Comparison of ENCODE assay signal across 9 cellular contexts in genomic region chr5:32587067-32587551, GRCh38. TPM values are rescaled to one million over a fixed set of nuclear protein-coding genes. Genes with fewer than 3 reads are reported as not detected.
DNase-seq lines count a peak whose midpoint lies in the region; FAIRE-seq and TF ChIP-seq lines count a peak whose summit lies in the region.
"Had no signal": no experiment of that assay in that cellular context is flagged by ENCODE, and none has a peak within 500 bp of the region (broad histone marks: within the 10 kb centered on the region; RNA-seq: fewer than 3 reads in every experiment).

No MANE protein-coding gene starts in this region.

- CTCF ChIA-PET in activated naive CD4-positive, alpha-beta T cell treated with anti-CD3 and anti-CD28 coated beads, Interleukin-2, amount 10 ng/mL, durations not matched to agents 7 days and 5 days (lab: Charles Lee) = interaction anchor here (1.3 to 6.3 kb wide), 2 partner anchors 90 to 99 kb away, joined by 4 to 265 read pairs; no protein-coding TSS in a partner anchor

- no peaks in the 10 kb centered on the region for H3K9me3 Mint-ChIP-seq in activated naive CD4-positive, alpha-beta T cell treated with anti-CD3 and anti-CD28 coated beads, Interleukin-2, amount 10 ng/mL, durations not matched to agents 7 days and 5 days
- no peaks in the 10 kb centered on the region for H3K9me3 Mint-ChIP-seq in activated naive CD8-positive, alpha-beta T cell (ENCODE audit: low read depth)

- no peak for DNase-seq in activated naive CD4-positive, alpha-beta T cell treated with anti-CD3 and anti-CD28 coated beads, Interleukin-2, amount 10 ng/mL, durations not matched to agents 7 days and 5 days
- DNase-seq in activated naive CD4-positive, alpha-beta T cell treated with anti-CD3 and anti-CD28 coated beads, Interleukin-2, amount 50 U/mL, for 16 hours = no peak
- DNase-seq in keratinocyte (ENCODE audit: low read depth, low spot score) (no peak), tibial nerve (ENCODE audit: low spot score in 2 of 2) (no peak), OCI-M2 (lab: John Stamatoyannopoulos, UW; ENCODE audit: unreplicated experiment) (no peak), NOMO-1 treated with DMSO at 0.1 percent for 48 hours (lab: John Stamatoyannopoulos, UW; ENCODE audit: unreplicated experiment) (no peak), NOMO-1 (lab: John Stamatoyannopoulos, UW; ENCODE audit: unreplicated experiment in 2 of 2) (no peak)
- DNase-seq: NCI-H2029 had no signal

- H3K4me3 ChIP-seq in keratinocyte (ENCODE audit: control insufficient read depth in 2 of 3, extremely low read depth in 1 of 3, insufficient read depth in 2 of 3, low read depth in 1 of 3, low read length in 3 of 3) (peak overlapping the region; percentile 88 to 99 (median 90)), tibial nerve (peak overlapping the region in 3 of 4 donors; percentile 13 to 93 (median 81))

- 58 to 63% methylated on average over 6 of the region's 6 CpGs for WGBS in tibial nerve, 2 donors

- no peak for TF ChIP-seq CTCF in keratinocyte (optimal IDR thresholded peaks at IDR 0.05 in 1 of 3, IDR thresholded peaks at IDR 0.05 in 1 of 3, conservative IDR thresholded peaks at IDR 0.05 in 1 of 3; ENCODE audit: extremely low read depth in 1 of 3, insufficient read depth in 2 of 3, low read length in 3 of 3)
- no peak for TF ChIP-seq CTCF in tibial nerve (IDR thresholded peaks at IDR 0.05)

- TF ChIP-seq EP300 in tibial nerve (IDR thresholded peaks at IDR 0.05) = no peak

- H3K4me1 Mint-ChIP-seq in activated naive CD4-positive, alpha-beta T cell treated with anti-CD3 and anti-CD28 coated beads, Interleukin-2, amount 10 ng/mL, durations not matched to agents 7 days and 5 days = peaks cover 67% of the 10 kb centered on the region
- peaks cover 50% of the 10 kb centered on the region for H3K4me1 Mint-ChIP-seq in activated naive CD8-positive, alpha-beta T cell (ENCODE audit: low read depth)

- FAIRE-seq in keratinocyte (lab: Jason Lieb, UNC) = no peak

- H3K4me2 ChIP-seq in keratinocyte (ENCODE audit: control insufficient read depth, extremely low read depth, insufficient read depth, low read depth, low read length) = peak overlapping the region; percentile 90

- H2AFZ ChIP-seq in keratinocyte (ENCODE audit: control insufficient read depth, low read length) = no peak overlapping the region

- H3K4me1 ChIP-seq in keratinocyte (ENCODE audit: control insufficient read depth, extremely low read depth, insufficient read depth, low read length) (peaks cover 9% of the 10 kb centered on the region), tibial nerve (peaks cover 0 to 45% (median 11%) of the 10 kb centered on the region in 4 donors)

- peak overlapping the region; percentile 90 for H3K4me3 Mint-ChIP-seq in activated naive CD4-positive, alpha-beta T cell treated with anti-CD3 and anti-CD28 coated beads, Interleukin-2, amount 10 ng/mL, durations not matched to agents 7 days and 5 days
- peak overlapping the region; percentile 96 for H3K4me3 Mint-ChIP-seq in activated naive CD8-positive, alpha-beta T cell

- H3K27ac Mint-ChIP-seq in activated naive CD4-positive, alpha-beta T cell treated with anti-CD3 and anti-CD28 coated beads, Interleukin-2, amount 10 ng/mL, durations not matched to agents 7 days and 5 days = peak overlapping the region; percentile 95
- peak overlapping the region; percentile 98 for H3K27ac Mint-ChIP-seq in activated naive CD8-positive, alpha-beta T cell

- no peak overlapping the region for H3K9ac ChIP-seq in keratinocyte (ENCODE audit: control insufficient read depth, extremely low read depth, insufficient read depth, low read length)

- peaks cover 31% of the 10 kb centered on the region for H3K36me3 Mint-ChIP-seq in activated naive CD4-positive, alpha-beta T cell treated with anti-CD3 and anti-CD28 coated beads, Interleukin-2, amount 10 ng/mL, durations not matched to agents 7 days and 5 days
- peaks cover 8% of the 10 kb centered on the region for H3K36me3 Mint-ChIP-seq in activated naive CD8-positive, alpha-beta T cell

- H3K36me3 ChIP-seq in keratinocyte (ENCODE audit: control insufficient read depth in 2 of 2, extremely low read depth in 1 of 2, insufficient read depth in 2 of 2, low read length in 2 of 2) = peaks cover 11 to 24% of the 10 kb centered on the region in 2 experiments
- H3K36me3 ChIP-seq in tibial nerve = peaks cover 0 to 20% (median 0%) of the 10 kb centered on the region in 3 donors

- peaks cover 8% of the 10 kb centered on the region for H4K20me1 ChIP-seq in keratinocyte (ENCODE audit: control insufficient read depth, extremely low read depth, insufficient read depth, low read length)

- H3K9me1 ChIP-seq in keratinocyte (ENCODE audit: control insufficient read depth, extremely low read depth, insufficient read depth, low read length) = peaks cover 2% of the 10 kb centered on the region

- dilution Hi-C loops in keratinocyte (cut with MboI; ENCODE audit: extremely low pct_ligation_motif_present, low sequenced_read_pairs) = no loop called here

- H3K27ac ChIP-seq in keratinocyte (ENCODE audit: control insufficient read depth, insufficient read depth, low read length) (no peak overlapping the region), tibial nerve (peak overlapping the region in 2 of 4 donors; percentile 99)

- H3K27me3 Mint-ChIP-seq in activated naive CD4-positive, alpha-beta T cell treated with anti-CD3 and anti-CD28 coated beads, Interleukin-2, amount 10 ng/mL, durations not matched to agents 7 days and 5 days = no peaks in the 10 kb centered on the region
- no peaks in the 10 kb centered on the region for H3K27me3 Mint-ChIP-seq in activated naive CD8-positive, alpha-beta T cell

- H3K79me2 ChIP-seq in keratinocyte (ENCODE audit: control insufficient read depth, insufficient read depth, low read length) = peaks cover 56% of the 10 kb centered on the region

- no peak for TF ChIP-seq POLR2A in tibial nerve (IDR thresholded peaks at IDR 0.05)

- H3K9me3 ChIP-seq in keratinocyte (ENCODE audit: control insufficient read depth, low read depth, low read length) = no peaks in the 10 kb centered on the region
- peaks cover 0 to 10% (median 0%) of the 10 kb centered on the region in 4 donors for H3K9me3 ChIP-seq in tibial nerve

- H3K27me3 ChIP-seq in keratinocyte (ENCODE audit: control insufficient read depth, extremely low read depth, insufficient read depth, low read length) = no peaks in the 10 kb centered on the region
- H3K27me3 ChIP-seq in tibial nerve = no peaks in the 10 kb centered on the region

RNA-seq across cellular contexts. Expression of gene SUB1, which starts 1.8 kb away (rescaled TPM):
- polyA plus RNA-seq in keratinocyte = 150 to 432 TPM (median 162 TPM) in 3 replicates
- 131 TPM for polyA plus RNA-seq in keratinocyte (2011; ENCODE audit: low read depth)
- 254 and 350 TPM in 2 replicates for polyA plus RNA-seq in keratinocyte (2011; cell fraction: cytosol; rRNA removed)
- 71.4 and 177 TPM in 2 replicates for polyA plus RNA-seq in keratinocyte (2011; cell fraction: nucleus; rRNA removed)
- polyA plus RNA-seq in keratinocyte (2012; ENCODE audit: low replicate concordance) = 194 and 252 TPM in 2 replicates
- polyA minus RNA-seq in keratinocyte = 2.4 to 28.7 TPM (median 11.3 TPM) in 3 replicates
- 19.0 TPM for polyA minus RNA-seq in keratinocyte (2011; cell fraction: cytosol; rRNA and poly(A)+ RNA removed)
- 10.9 and 22.6 TPM in 2 replicates for polyA minus RNA-seq in keratinocyte (2011; cell fraction: nucleus; rRNA and poly(A)+ RNA removed)
- total RNA-seq in tibial nerve = 100 to 1,000 TPM in 1 of 4 donors, 10 to 100 TPM in 3; 78.0 to 110 (median 88.6) TPM
